Comparison of ENCODE assay signal across 1 cellular context in the genomic region with DNA sequence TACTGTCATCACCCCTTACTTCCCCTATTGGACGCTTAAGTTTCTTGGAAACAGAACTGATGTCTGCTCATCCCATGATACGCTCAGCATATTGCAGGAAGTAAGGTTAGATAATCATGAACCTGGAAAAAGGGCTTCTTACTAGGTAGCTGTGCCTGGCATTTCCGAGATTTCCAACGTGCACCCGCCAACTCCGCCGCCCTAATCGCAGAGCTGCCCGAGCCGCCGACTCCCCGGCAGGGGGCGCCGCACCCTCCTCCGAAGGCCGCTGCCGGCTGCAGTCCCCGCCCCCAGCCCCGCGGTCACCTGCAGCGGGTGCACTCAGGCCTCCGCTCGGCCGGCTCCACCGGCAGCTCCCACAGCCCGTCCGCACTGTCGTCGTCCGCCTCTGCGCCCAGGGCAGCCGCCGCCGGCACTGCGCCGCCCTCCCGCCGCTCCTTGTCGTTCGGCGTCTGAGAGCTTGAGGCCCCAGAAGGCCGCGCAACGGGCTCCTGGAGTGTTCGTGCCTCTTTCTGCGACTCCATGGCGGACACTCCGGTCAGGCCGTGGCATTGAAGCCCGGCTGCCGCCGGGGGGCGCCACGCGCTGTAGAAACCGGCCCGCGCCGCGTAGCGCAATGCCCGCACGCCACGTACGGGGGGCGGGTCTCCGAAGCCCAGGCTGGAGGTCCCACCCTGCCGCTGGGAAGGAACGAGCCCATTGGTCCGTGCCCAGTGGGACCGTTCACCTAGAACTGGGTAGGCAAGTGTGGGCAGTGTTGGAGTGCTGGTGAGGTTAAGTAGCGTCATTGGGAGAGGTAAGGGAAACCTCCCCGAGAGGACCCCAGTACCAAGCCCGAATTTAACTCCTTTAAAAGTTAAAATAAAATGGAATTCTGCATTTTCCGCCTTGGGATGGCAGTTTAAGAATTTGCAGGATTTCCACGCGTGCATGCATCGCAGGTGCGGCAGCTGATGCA.
TF ChIP-seq lines count a peak whose summit lies in the region.

A gene with protein sequence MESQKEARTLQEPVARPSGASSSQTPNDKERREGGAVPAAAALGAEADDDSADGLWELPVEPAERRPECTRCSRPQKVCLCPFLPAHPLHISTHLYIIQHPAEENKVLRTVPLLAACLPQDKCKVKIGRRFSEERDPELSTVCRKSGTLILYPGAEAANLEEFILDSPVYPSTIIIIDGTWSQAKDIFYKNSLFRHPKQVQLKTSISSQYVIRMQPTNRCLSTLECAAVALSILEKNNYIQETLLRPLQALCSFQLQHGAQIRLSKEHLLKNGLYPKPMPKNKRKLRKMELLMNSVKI (minus strand): TSS at position 560 of the 958 bp plus-strand sequence. CDS start 36 bp downstream, at position 524.

TF ChIP-seq in K562, 482 proteins besides CTCF, POLR2A, EP300 and RAD21 (continued from another document and continues in another):
- TF ChIP-seq, protein P1, sequence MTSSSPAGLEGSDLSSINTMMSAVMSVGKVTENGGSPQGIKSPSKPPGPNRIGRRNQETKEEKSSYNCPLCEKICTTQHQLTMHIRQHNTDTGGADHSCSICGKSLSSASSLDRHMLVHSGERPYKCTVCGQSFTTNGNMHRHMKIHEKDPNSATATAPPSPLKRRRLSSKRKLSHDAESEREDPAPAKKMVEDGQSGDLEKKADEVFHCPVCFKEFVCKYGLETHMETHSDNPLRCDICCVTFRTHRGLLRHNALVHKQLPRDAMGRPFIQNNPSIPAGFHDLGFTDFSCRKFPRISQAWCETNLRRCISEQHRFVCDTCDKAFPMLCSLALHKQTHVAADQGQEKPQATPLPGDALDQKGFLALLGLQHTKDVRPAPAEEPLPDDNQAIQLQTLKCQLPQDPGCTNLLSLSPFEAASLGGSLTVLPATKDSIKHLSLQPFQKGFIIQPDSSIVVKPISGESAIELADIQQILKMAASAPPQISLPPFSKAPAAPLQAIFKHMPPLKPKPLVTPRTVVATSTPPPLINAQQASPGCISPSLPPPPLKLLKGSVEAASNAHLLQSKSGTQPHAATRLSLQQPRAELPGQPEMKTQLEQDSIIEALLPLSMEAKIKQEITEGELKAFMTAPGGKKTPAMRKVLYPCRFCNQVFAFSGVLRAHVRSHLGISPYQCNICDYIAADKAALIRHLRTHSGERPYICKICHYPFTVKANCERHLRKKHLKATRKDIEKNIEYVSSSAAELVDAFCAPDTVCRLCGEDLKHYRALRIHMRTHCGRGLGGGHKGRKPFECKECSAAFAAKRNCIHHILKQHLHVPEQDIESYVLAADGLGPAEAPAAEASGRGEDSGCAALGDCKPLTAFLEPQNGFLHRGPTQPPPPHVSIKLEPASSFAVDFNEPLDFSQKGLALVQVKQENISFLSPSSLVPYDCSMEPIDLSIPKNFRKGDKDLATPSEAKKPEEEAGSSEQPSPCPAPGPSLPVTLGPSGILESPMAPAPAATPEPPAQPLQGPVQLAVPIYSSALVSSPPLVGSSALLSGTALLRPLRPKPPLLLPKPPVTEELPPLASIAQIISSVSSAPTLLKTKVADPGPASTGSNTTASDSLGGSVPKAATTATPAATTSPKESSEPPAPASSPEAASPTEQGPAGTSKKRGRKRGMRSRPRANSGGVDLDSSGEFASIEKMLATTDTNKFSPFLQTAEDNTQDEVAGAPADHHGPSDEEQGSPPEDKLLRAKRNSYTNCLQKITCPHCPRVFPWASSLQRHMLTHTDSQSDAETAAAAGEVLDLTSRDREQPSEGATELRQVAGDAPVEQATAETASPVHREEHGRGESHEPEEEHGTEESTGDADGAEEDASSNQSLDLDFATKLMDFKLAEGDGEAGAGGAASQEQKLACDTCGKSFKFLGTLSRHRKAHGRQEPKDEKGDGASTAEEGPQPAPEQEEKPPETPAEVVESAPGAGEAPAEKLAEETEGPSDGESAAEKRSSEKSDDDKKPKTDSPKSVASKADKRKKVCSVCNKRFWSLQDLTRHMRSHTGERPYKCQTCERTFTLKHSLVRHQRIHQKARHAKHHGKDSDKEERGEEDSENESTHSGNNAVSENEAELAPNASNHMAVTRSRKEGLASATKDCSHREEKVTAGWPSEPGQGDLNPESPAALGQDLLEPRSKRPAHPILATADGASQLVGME (CRISPR knock-in tag; IDR thresholded peaks at IDR 0.05) = no peak
- no peak for TF ChIP-seq ZNF561 (CRISPR knock-in tag; conservative IDR thresholded peaks at IDR 0.05)
- TF ChIP-seq MTF1 (CRISPR knock-in tag; IDR thresholded peaks at IDR 0.05; ENCODE audit: borderline replicate concordance) = no peak
- TF ChIP-seq LARP7 (IDR thresholded peaks at IDR 0.05) = no peak
- TF ChIP-seq CC2D1A (IDR thresholded peaks at IDR 0.05) = peak; percentile 63; the same call in 1 of the 2 replicates
- TF ChIP-seq, protein P2, sequence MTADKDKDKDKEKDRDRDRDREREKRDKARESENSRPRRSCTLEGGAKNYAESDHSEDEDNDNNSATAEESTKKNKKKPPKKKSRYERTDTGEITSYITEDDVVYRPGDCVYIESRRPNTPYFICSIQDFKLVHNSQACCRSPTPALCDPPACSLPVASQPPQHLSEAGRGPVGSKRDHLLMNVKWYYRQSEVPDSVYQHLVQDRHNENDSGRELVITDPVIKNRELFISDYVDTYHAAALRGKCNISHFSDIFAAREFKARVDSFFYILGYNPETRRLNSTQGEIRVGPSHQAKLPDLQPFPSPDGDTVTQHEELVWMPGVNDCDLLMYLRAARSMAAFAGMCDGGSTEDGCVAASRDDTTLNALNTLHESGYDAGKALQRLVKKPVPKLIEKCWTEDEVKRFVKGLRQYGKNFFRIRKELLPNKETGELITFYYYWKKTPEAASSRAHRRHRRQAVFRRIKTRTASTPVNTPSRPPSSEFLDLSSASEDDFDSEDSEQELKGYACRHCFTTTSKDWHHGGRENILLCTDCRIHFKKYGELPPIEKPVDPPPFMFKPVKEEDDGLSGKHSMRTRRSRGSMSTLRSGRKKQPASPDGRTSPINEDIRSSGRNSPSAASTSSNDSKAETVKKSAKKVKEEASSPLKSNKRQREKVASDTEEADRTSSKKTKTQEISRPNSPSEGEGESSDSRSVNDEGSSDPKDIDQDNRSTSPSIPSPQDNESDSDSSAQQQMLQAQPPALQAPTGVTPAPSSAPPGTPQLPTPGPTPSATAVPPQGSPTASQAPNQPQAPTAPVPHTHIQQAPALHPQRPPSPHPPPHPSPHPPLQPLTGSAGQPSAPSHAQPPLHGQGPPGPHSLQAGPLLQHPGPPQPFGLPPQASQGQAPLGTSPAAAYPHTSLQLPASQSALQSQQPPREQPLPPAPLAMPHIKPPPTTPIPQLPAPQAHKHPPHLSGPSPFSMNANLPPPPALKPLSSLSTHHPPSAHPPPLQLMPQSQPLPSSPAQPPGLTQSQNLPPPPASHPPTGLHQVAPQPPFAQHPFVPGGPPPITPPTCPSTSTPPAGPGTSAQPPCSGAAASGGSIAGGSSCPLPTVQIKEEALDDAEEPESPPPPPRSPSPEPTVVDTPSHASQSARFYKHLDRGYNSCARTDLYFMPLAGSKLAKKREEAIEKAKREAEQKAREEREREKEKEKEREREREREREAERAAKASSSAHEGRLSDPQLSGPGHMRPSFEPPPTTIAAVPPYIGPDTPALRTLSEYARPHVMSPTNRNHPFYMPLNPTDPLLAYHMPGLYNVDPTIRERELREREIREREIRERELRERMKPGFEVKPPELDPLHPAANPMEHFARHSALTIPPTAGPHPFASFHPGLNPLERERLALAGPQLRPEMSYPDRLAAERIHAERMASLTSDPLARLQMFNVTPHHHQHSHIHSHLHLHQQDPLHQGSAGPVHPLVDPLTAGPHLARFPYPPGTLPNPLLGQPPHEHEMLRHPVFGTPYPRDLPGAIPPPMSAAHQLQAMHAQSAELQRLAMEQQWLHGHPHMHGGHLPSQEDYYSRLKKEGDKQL (CRISPR knock-in tag; IDR thresholded peaks at IDR 0.05; ENCODE audit: borderline replicate concordance) = no peak
- no peak for TF ChIP-seq POLR2H (tag; IDR thresholded peaks at IDR 0.05; ENCODE audit: low read depth)
- no peak for TF ChIP-seq ZNF830 (CRISPR knock-in tag; IDR thresholded peaks at IDR 0.05)
- peak; percentile 83 for TF ChIP-seq U2AF1 (optimal IDR thresholded peaks at IDR 0.05; ENCODE audit: low read depth, low read length)
- no peak for TF ChIP-seq SRSF3 (IDR thresholded peaks at IDR 0.05; ENCODE audit: insufficient read depth, low read length)
- TF ChIP-seq ZNF778 (CRISPR knock-in tag; IDR thresholded peaks at IDR 0.05) = no peak
- no peak for TF ChIP-seq SAFB2 (IDR thresholded peaks at IDR 0.05; ENCODE audit: borderline replicate concordance, low read depth, low read length, severe bottlenecking)
- no peak for TF ChIP-seq ZNF507 (tag; conservative IDR thresholded peaks at IDR 0.05)
- no peak for TF ChIP-seq CBFB (CRISPR knock-in tag; IDR thresholded peaks at IDR 0.05)
- TF ChIP-seq, protein P3, sequence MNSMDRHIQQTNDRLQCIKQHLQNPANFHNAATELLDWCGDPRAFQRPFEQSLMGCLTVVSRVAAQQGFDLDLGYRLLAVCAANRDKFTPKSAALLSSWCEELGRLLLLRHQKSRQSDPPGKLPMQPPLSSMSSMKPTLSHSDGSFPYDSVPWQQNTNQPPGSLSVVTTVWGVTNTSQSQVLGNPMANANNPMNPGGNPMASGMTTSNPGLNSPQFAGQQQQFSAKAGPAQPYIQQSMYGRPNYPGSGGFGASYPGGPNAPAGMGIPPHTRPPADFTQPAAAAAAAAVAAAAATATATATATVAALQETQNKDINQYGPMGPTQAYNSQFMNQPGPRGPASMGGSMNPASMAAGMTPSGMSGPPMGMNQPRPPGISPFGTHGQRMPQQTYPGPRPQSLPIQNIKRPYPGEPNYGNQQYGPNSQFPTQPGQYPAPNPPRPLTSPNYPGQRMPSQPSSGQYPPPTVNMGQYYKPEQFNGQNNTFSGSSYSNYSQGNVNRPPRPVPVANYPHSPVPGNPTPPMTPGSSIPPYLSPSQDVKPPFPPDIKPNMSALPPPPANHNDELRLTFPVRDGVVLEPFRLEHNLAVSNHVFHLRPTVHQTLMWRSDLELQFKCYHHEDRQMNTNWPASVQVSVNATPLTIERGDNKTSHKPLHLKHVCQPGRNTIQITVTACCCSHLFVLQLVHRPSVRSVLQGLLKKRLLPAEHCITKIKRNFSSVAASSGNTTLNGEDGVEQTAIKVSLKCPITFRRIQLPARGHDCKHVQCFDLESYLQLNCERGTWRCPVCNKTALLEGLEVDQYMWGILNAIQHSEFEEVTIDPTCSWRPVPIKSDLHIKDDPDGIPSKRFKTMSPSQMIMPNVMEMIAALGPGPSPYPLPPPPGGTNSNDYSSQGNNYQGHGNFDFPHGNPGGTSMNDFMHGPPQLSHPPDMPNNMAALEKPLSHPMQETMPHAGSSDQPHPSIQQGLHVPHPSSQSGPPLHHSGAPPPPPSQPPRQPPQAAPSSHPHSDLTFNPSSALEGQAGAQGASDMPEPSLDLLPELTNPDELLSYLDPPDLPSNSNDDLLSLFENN (IDR thresholded peaks at IDR 0.05; ENCODE audit: low read depth in 2 of 2, low read length in 2 of 2) = 0 out of 4 replicates have a peak, but pooled peaks of 1 of the 2 experiments have one; percentile 36
- TF ChIP-seq, protein P4, sequence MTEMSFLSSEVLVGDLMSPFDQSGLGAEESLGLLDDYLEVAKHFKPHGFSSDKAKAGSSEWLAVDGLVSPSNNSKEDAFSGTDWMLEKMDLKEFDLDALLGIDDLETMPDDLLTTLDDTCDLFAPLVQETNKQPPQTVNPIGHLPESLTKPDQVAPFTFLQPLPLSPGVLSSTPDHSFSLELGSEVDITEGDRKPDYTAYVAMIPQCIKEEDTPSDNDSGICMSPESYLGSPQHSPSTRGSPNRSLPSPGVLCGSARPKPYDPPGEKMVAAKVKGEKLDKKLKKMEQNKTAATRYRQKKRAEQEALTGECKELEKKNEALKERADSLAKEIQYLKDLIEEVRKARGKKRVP (CRISPR knock-in tag; IDR thresholded peaks at IDR 0.05) = 0 out of 2 replicates have a peak, but pooled peaks have one; percentile 24
- no peak; the same call in 1 of the 2 replicates for TF ChIP-seq TARDBP (IDR thresholded peaks at IDR 0.05)
- TF ChIP-seq MTA2 (IDR thresholded peaks at IDR 0.05; ENCODE audit: low read depth) = no peak
- TF ChIP-seq ZNF224 (CRISPR knock-in tag; IDR thresholded peaks at IDR 0.05) = no peak
- no peak for TF ChIP-seq RCOR1 (IDR thresholded peaks at IDR 0.05; ENCODE audit: borderline replicate concordance in 1 of 2, low read depth in 2 of 2, low read length in 2 of 2)
- no peak for TF ChIP-seq PCBP2 (IDR thresholded peaks at IDR 0.05; ENCODE audit: low read depth, low read length, poor library complexity, severe bottlenecking)
- TF ChIP-seq TCFL5 (CRISPR knock-in tag; conservative IDR thresholded peaks at IDR 0.05) = no peak
- TF ChIP-seq L3MBTL2 (IDR thresholded peaks at IDR 0.05) = peak; percentile 80
- TF ChIP-seq TEAD2 (tag; IDR thresholded peaks at IDR 0.05) = no peak
- no peak for TF ChIP-seq ZNF212 (CRISPR knock-in tag; IDR thresholded peaks at IDR 0.05)
- TF ChIP-seq, protein P5, sequence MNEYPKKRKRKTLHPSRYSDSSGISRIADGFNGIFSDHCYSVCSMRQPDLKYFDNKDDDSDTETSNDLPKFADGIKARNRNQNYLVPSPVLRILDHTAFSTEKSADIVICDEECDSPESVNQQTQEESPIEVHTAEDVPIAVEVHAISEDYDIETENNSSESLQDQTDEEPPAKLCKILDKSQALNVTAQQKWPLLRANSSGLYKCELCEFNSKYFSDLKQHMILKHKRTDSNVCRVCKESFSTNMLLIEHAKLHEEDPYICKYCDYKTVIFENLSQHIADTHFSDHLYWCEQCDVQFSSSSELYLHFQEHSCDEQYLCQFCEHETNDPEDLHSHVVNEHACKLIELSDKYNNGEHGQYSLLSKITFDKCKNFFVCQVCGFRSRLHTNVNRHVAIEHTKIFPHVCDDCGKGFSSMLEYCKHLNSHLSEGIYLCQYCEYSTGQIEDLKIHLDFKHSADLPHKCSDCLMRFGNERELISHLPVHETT (CRISPR knock-in tag; conservative IDR thresholded peaks at IDR 0.05 in 1 of 2, IDR thresholded peaks at IDR 0.05 in 1 of 2) = peak in 1 of 2 experiments; percentile 55; a peak in 1 of 4 replicates
- no peak for TF ChIP-seq ETS2 (tag; IDR thresholded peaks at IDR 0.05; ENCODE audit: borderline replicate concordance, poor library complexity, severe bottlenecking)
- TF ChIP-seq BACH1 (tag; IDR thresholded peaks at IDR 0.05) = no peak
- no peak for TF ChIP-seq ZSCAN29 (IDR thresholded peaks at IDR 0.05)
- TF ChIP-seq, protein P6, sequence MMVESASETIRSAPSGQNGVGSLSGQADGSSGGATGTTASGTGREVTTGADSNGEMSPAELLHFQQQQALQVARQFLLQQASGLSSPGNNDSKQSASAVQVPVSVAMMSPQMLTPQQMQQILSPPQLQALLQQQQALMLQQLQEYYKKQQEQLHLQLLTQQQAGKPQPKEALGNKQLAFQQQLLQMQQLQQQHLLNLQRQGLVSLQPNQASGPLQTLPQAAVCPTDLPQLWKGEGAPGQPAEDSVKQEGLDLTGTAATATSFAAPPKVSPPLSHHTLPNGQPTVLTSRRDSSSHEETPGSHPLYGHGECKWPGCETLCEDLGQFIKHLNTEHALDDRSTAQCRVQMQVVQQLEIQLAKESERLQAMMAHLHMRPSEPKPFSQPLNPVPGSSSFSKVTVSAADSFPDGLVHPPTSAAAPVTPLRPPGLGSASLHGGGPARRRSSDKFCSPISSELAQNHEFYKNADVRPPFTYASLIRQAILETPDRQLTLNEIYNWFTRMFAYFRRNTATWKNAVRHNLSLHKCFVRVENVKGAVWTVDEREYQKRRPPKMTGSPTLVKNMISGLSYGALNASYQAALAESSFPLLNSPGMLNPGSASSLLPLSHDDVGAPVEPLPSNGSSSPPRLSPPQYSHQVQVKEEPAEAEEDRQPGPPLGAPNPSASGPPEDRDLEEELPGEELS (CRISPR knock-in tag; IDR thresholded peaks at IDR 0.05; ENCODE audit: borderline replicate concordance) = peak; percentile 38; the same call in 1 of the 2 replicates
- peak; percentile 84 for TF ChIP-seq SIN3B (IDR thresholded peaks at IDR 0.05; ENCODE audit: low read depth)
- TF ChIP-seq TEAD4 (IDR thresholded peaks at IDR 0.05; ENCODE audit: low read length) = no peak; the same call in 1 of the 2 replicates
- TF ChIP-seq TEAD4 (CRISPR knock-in tag; IDR thresholded peaks at IDR 0.05; ENCODE audit: borderline replicate concordance) = no peak
- no peak for TF ChIP-seq SP2 (IDR thresholded peaks at IDR 0.05; ENCODE audit: extremely low read depth, low read depth, low read length, poor library complexity, severe bottlenecking)
- TF ChIP-seq ZNF444 (CRISPR knock-in tag; IDR thresholded peaks at IDR 0.05) = no peak
